In genomic region chr3:9231488-9231887, GRCh38 we compare ENCODE assay signal across 14 cellular contexts. TPM values are rescaled to one million over a fixed set of nuclear protein-coding genes. Genes with fewer than 3 reads are reported as not detected.
DNase-seq lines count a peak whose midpoint lies in the region; ATAC-seq and TF ChIP-seq lines count a peak whose summit lies in the region.
"Had no signal": no experiment of that assay in that cellular context is flagged by ENCODE, and none has a peak within 500 bp of the region (broad histone marks: within the 10 kb centered on the region; RNA-seq: fewer than 3 reads in every experiment).

No MANE protein-coding gene starts in this region.

- H3K4me3 Mint-ChIP-seq in brain = peak overlapping the region; percentile 55 to 79 (median 71)
- H3K4me3 Mint-ChIP-seq: CD8-positive, alpha-beta memory T cell had no signal

- DNase-seq in globus pallidus (ENCODE audit: low spot score) = peak; percentile 48
- peak; percentile 27 for DNase-seq in midbrain (lab: John Stamatoyannopoulos, UW)
- DNase-seq in pons (ENCODE audit: low spot score) = peak; percentile 69
- DNase-seq in mesenteric fat pad (ENCODE audit: low spot score) = no peak
- DNase-seq: Caco-2; CD8-positive, alpha-beta memory T cell; DND-41; GDM1; GM23248; IMR-90 had no signal

- peaks cover 96% of the 10 kb centered on the region for H3K4me1 Mint-ChIP-seq in brain
- H3K4me1 Mint-ChIP-seq: CD8-positive, alpha-beta memory T cell had no signal

- TF ChIP-seq CTCF in brain (conservative IDR thresholded peaks at IDR 0.05) = no peak

- ATAC-seq in HG03095 (IDR thresholded peaks at IDR 0.05; ENCODE audit: unreplicated experiment) = no peak
- no peak for ATAC-seq in GM19463 (IDR thresholded peaks at IDR 0.05; ENCODE audit: unreplicated experiment)
- no peak for ATAC-seq in HG03039 (IDR thresholded peaks at IDR 0.05; ENCODE audit: unreplicated experiment)

- H3K27me3 Mint-ChIP-seq in brain = no peaks in the 10 kb centered on the region

- H3K27ac Mint-ChIP-seq in brain = peak overlapping the region; percentile 75 to 93 (median 88)

- H3K36me3 Mint-ChIP-seq in brain = peaks cover 33% of the 10 kb centered on the region

- peaks cover 0 to 6% (median 0%) of the 10 kb centered on the region in 5 experiments for H3K9me3 Mint-ChIP-seq in brain

RNA-seq across cellular contexts. Expression of gene SRGAP3, which starts 18.0 kb away (rescaled TPM):
- polyA plus RNA-seq in brain (ENCODE audit: insufficient read depth, low read depth, low replicate concordance) = 9.8 TPM
- total RNA-seq in mesenteric fat pad = 2.7 TPM
